ENCODE assay signal across 26 cellular contexts in the genomic region with DNA sequence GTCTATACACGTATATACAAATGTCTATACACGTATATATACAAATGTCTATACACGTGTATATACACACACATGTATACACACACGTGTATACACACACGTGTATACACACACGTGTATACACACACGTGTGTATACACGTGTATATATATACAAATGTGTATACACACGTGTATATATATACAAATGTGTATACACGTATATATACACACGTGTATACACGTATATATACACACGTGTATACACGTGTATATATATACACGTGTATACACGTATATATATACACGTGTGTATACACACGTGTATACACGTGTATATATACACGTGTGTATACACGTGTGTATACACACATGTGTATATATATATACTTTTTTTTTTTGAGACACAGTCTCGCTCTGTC.
"Had no signal": no experiment of that assay in that cellular context is flagged by ENCODE, and none has a peak within 500 bp of the region (broad histone marks: within the 10 kb centered on the region; RNA-seq: fewer than 3 reads in every experiment).

No MANE protein-coding gene starts in this region.

- H3K36me3 ChIP-seq: stomach, suprapubic skin, thoracic aorta, thyroid gland, tibial artery, tibial nerve, transverse colon, upper lobe of left lung, upper lobe of right lung, uterus, vagina had no signal

- DNase-seq: stimulated activated CD4-positive, alpha-beta T cell treated with anti-CD3 and anti-CD28 coated beads, Interleukin-2, amount 100 ng/mL, for 48 hours; stimulated activated CD4-positive, alpha-beta T cell treated with anti-CD3 and anti-CD28 coated beads, Interleukin-4, amount 100 ng/mL, for 1 hour; stimulated activated CD4-positive, alpha-beta T cell treated with anti-CD3 and anti-CD28 coated beads, Interleukin-4, amount 100 ng/mL, for 24 hours; stimulated activated CD4-positive, alpha-beta T cell treated with anti-CD3 and anti-CD28 coated beads, Interleukin-4, amount 100 ng/mL, for 4 hours; stimulated activated CD8-positive, alpha-beta memory T cell treated with anti-CD3 and anti-CD28 coated beads, Interleukin-4, amount 100 ng/mL, for 48 hours; stimulated activated naive B cell treated with anti-CD40 and anti-IgM and Interleukin-4, amounts not matched to agents 10 μg/mL and 1 μg/mL and 100 μg/mL, for 72 hours; stimulated activated naive CD4-positive, alpha-beta T cell; stimulated activated naive CD4-positive, alpha-beta T cell treated with Interleukin-2 at 50 U/mL for 16 hours; stimulated activated naive CD8-positive, alpha-beta T cell treated with anti-CD3 and anti-CD28 coated beads, Interleukin-15, amount 100 ng/mL, for 72 hours; stimulated activated naive CD8-positive, alpha-beta T cell treated with anti-CD3 and anti-CD28 coated beads, Interleukin-15, Interleukin-2, amounts not matched to agents 100 U/mL and 50 U/mL, for 24 hours; stomach; substantia nigra; testis; thyroid gland; tibial artery; transverse colon; trophoblast cell; upper lobe of left lung; uterus had no signal

- ATAC-seq: stimulated activated effector memory CD8-positive, alpha-beta T cell treated with anti-CD3 and anti-CD28 coated beads, Interleukin-12 subunit alpha, Interleukin-12 subunit beta, amount 100 ng/mL, for 72 hours; stimulated activated memory B cell treated with anti-CD40 and anti-IgM and Interleukin-4, amounts not matched to agents 10 μg/mL and 1 μg/mL and 100 μg/mL, for 72 hours; stimulated activated naive B cell treated with anti-CD40 and anti-IgM and Interleukin-4, amounts not matched to agents 10 μg/mL and 1 μg/mL and 100 μg/mL, for 72 hours; stimulated activated naive CD8-positive, alpha-beta T cell treated with anti-CD3 and anti-CD28 coated beads, Interleukin-15, amount 100 ng/mL, for 72 hours; stimulated activated naive CD8-positive, alpha-beta T cell treated with anti-CD3 and anti-CD28 coated beads, Interleukin-15, Interleukin-2, amounts not matched to agents 100 U/mL and 50 U/mL, for 24 hours; upper lobe of right lung had no signal

- H3K27ac ChIP-seq: stomach, suprapubic skin, testis, thoracic aorta, thyroid gland, tibial artery, tibial nerve, transverse colon, upper lobe of left lung, upper lobe of right lung, uterus, vagina had no signal

- H3K9me3 ChIP-seq: stomach, suprapubic skin, testis, thoracic aorta, thyroid gland, tibial artery, tibial nerve, transverse colon, upper lobe of left lung, upper lobe of right lung, uterus, vagina had no signal

- H3K4me1 ChIP-seq: stomach, suprapubic skin, testis, thyroid gland, tibial artery, tibial nerve, transverse colon, upper lobe of left lung, upper lobe of right lung, uterus, vagina had no signal

- H3K27me3 ChIP-seq: stomach, suprapubic skin, testis, thyroid gland, tibial artery, tibial nerve, transverse colon, upper lobe of left lung, upper lobe of right lung, uterus, vagina had no signal

- H3K4me3 ChIP-seq: stomach, suprapubic skin, testis, thoracic aorta, thyroid gland, tibial artery, tibial nerve, transverse colon, upper lobe of left lung, upper lobe of right lung, uterus, vagina had no signal
